ENCODE assay signal across 13 cellular contexts in the genomic region with DNA sequence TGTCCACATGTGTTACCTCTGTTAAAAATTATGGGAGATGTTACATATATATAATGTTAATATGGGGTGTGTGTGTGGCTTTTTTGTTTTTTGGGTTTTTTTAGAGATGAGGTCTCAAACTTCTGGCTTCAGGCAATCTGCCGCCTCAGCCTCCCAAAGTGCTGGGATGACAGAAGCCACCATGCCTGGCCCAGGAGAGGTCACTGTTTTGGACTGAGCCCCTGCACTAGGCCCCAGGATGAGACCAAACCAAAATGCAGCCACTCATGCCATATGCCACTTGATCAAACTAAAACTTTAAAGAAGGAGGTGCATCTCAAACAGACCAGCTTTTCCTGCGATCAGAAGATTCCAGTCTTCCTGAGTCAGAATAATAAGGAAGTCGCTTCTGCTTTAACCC.
"Had no signal": no experiment of that assay in that cellular context is flagged by ENCODE, and none has a peak within 500 bp of the region (broad histone marks: within the 10 kb centered on the region; RNA-seq: fewer than 3 reads in every experiment).

No MANE protein-coding gene starts in this region.

- ATAC-seq: left ventricle myocardium superior had no signal

- FAIRE-seq: keratinocyte had no signal

- H3K27ac ChIP-seq: esophagus squamous epithelium, neutrophil had no signal

- H3K27me3 Mint-ChIP-seq: activated naive CD4-positive, alpha-beta T cell treated with anti-CD3 and anti-CD28 coated beads, Interleukin-2, amount 50 U/mL, for 24 hours had no signal

- DNase-seq: activated CD4-positive, alpha-beta T cell treated with anti-CD3 and anti-CD28 coated beads for 4 hours; activated effector memory CD4-positive, alpha-beta T cell treated with Interleukin-2 at 50 U/mL for 16 hours; activated T-cell treated with anti-CD3 and anti-CD28 coated beads, Interleukin-2, amount 50 U/mL, for 1 hour; esophagus squamous epithelium; foreskin fibroblast; left ventricle myocardium superior; sigmoid colon; stimulated activated CD4-positive, alpha-beta T cell treated with anti-CD3 and anti-CD28 coated beads, Interleukin-2, amount 100 ng/mL, for 24 hours; stimulated activated naive CD4-positive, alpha-beta T cell; T-helper 9 cell had no signal

- H3K27me3 ChIP-seq: esophagus squamous epithelium, neutrophil, sigmoid colon had no signal

- H3K9me3 ChIP-seq: esophagus squamous epithelium, neutrophil, sigmoid colon had no signal

- H3K4me3 ChIP-seq: esophagus squamous epithelium, sigmoid colon had no signal
